Comparison of ENCODE assay signal across 10 cellular contexts in the genomic region with DNA sequence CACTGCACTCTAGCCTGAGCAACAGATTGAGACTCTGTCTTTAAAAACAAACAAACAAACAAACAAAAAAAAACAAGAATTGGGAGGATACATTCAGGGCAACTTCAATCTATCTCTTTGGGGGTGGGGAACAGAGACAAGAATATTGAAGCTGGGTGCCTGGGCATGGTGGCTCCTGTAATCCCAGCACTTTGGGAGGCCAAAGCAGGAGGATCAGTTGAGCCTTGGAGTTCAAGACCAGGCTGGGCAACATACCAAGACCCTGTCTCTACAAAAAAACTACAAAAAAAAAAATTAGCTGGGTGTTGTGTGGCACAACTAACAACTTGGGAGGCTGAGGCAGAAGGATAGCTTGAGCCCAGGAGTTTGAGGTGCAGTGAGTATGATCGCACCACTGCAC. TPM values are rescaled to one million over a fixed set of nuclear protein-coding genes. Genes with fewer than 3 reads are reported as not detected.
DNase-seq lines count a peak whose midpoint lies in the region; ATAC-seq and TF ChIP-seq lines count a peak whose summit lies in the region.
"Had no signal": no experiment of that assay in that cellular context is flagged by ENCODE, and none has a peak within 500 bp of the region (broad histone marks: within the 10 kb centered on the region; RNA-seq: fewer than 3 reads in every experiment).

No MANE protein-coding gene starts in this region.

- H3K27ac ChIP-seq in CD8-positive, alpha-beta T cell (ENCODE audit: low read depth, low read length) = no peak overlapping the region
- H3K27ac ChIP-seq in OCI-LY3 (ENCODE audit: low read length) = no peak overlapping the region
- no peak overlapping the region for H3K27ac ChIP-seq in endodermal cell (ENCODE audit: low read depth, low read length)
- H3K27ac ChIP-seq in ovary = no peak overlapping the region

- TF ChIP-seq POLR2A in ovary (IDR thresholded peaks at IDR 0.05) = no peak

- CTCF ChIA-PET in CD8-positive, alpha-beta T cell (lab: Charles Lee) = interaction anchor here (0.7 to 1.1 kb wide), 5 partner anchors 8 to 161 kb away, joined by 3 to 4 read pairs (median 4); no protein-coding TSS in a partner anchor

- H2AFZ ChIP-seq in OCI-LY3 (ENCODE audit: low read depth, low read length) = no peak overlapping the region

- WGBS in endodermal cell (ENCODE audit: insufficient coverage in 1 of 2, insufficient read length in 1 of 2), 2 experiments = 70% methylated on average over 1 of the region's 1 CpG; no CpG with 5 or more reads in 1 of the 2 experiments
- 35 to 60% (median 44%) methylated on average over 1 of the region's 1 CpG for WGBS in ovary, 3 donors

- H3K27me3 Mint-ChIP-seq in CD8-positive, alpha-beta T cell (ENCODE audit: low read depth) = no peaks in the 10 kb centered on the region
- H3K27me3 Mint-ChIP-seq in endodermal cell (ENCODE audit: insufficient read depth) = peaks cover 28% of the 10 kb centered on the region

- TF ChIP-seq EP300 in ovary (IDR thresholded peaks at IDR 0.05) = no peak

- intact Hi-C loops in CD8-positive, alpha-beta T cell (cut with DNase I, micrococcal nuclease) = loop anchor here (5.0 to 10.0 kb wide), 4 partner anchors 153 to 1108 kb away; partner anchors contain the start of genes GRK4 (in 2 of the 2), NOP14 (in 2 of the 2), HAUS3 (in 1 of the 2) and NELFA (in 1 of the 2)
- intact Hi-C loops in ovary (cut with DNase I) = no loop called here

- peaks cover 21% of the 10 kb centered on the region for H4K20me1 ChIP-seq in OCI-LY3 (ENCODE audit: insufficient read depth, low read length)

- H3K9ac ChIP-seq in OCI-LY3 (ENCODE audit: low read length) (peak overlapping the region; percentile 79), endodermal cell (ENCODE audit: extremely low read depth, low read length, poor library complexity, severe bottlenecking) (peak overlapping the region; percentile 59)

- no peaks in the 10 kb centered on the region for H3K9me3 ChIP-seq in CD8-positive, alpha-beta T cell (ENCODE audit: low read length)
- H3K9me3 ChIP-seq in OCI-LY3 (ENCODE audit: insufficient read depth, low read length) (no peaks in the 10 kb centered on the region), endodermal cell (ENCODE audit: control insufficient read depth, low read length) (no peaks in the 10 kb centered on the region), ovary (no peaks in the 10 kb centered on the region)

- H3K27ac Mint-ChIP-seq in CD8-positive, alpha-beta T cell = no peak overlapping the region
- H3K27ac Mint-ChIP-seq in endodermal cell = no peak overlapping the region

- no peaks in the 10 kb centered on the region for H3K9me3 Mint-ChIP-seq in CD8-positive, alpha-beta T cell
- H3K9me3 Mint-ChIP-seq in endodermal cell = no peaks in the 10 kb centered on the region

- POLR2A ChIA-PET in CD8-positive, alpha-beta T cell (lab: Charles Lee) = interaction anchor here (0.6 to 1.0 kb wide), 3 partner anchors 45 to 415 kb away, joined by 3 read pairs; no protein-coding TSS in a partner anchor

- ATAC-seq in CD8-positive, alpha-beta T cell = no peak
- ATAC-seq in HG02973 (IDR thresholded peaks at IDR 0.05; ENCODE audit: unreplicated experiment) (no peak), GM18870 (IDR thresholded peaks at IDR 0.05; ENCODE audit: unreplicated experiment) (no peak)

- H3K4me3 ChIP-seq in CD8-positive, alpha-beta T cell (ENCODE audit: low read depth, low read length) = no peak overlapping the region
- peak overlapping the region; percentile 94 for H3K4me3 ChIP-seq in OCI-LY3 (ENCODE audit: low read length)
- H3K4me3 ChIP-seq in endodermal cell (ENCODE audit: low read length) = peak overlapping the region; percentile 86
- H3K4me3 ChIP-seq in ovary = peak overlapping the region; percentile 84

- H3K79me2 ChIP-seq in OCI-LY3 (ENCODE audit: low read length) = peaks cover 77% of the 10 kb centered on the region

- peak overlapping the region; percentile 80 for H3K4me3 Mint-ChIP-seq in CD8-positive, alpha-beta T cell
- H3K4me3 Mint-ChIP-seq in endodermal cell = peak overlapping the region; percentile 71

- TF ChIP-seq CTCF in CD8-positive, alpha-beta T cell (IDR thresholded peaks at IDR 0.05) = no peak
- TF ChIP-seq CTCF in OCI-LY3 (IDR thresholded peaks at IDR 0.05; ENCODE audit: low read depth, low read length) (no peak), endodermal cell (conservative IDR thresholded peaks at IDR 0.05) (no peak), ovary (IDR thresholded peaks at IDR 0.05) (no peak)

- H3K36me3 ChIP-seq in CD8-positive, alpha-beta T cell (ENCODE audit: insufficient read depth, low read length) = no peaks in the 10 kb centered on the region
- H3K36me3 ChIP-seq in OCI-LY3 (replicated peaks; ENCODE audit: low read depth, low read length) (peaks cover 6% of the 10 kb centered on the region), endodermal cell (ENCODE audit: control insufficient read depth, insufficient read depth, low read length) (no peaks in the 10 kb centered on the region), ovary (no peaks in the 10 kb centered on the region)

- H3K4me1 ChIP-seq in CD8-positive, alpha-beta T cell (ENCODE audit: insufficient read depth, low read length) = peaks cover 24% of the 10 kb centered on the region
- H3K4me1 ChIP-seq in OCI-LY3 (ENCODE audit: low read length) (peaks cover 13% of the 10 kb centered on the region), endodermal cell (ENCODE audit: control insufficient read depth, insufficient read depth, low read length) (no peaks in the 10 kb centered on the region), ovary (ENCODE audit: insufficient read depth) (peaks cover 15% of the 10 kb centered on the region)

- H3K4me1 Mint-ChIP-seq in CD8-positive, alpha-beta T cell (ENCODE audit: low read depth) = peaks cover 51% of the 10 kb centered on the region
- peaks cover 19% of the 10 kb centered on the region for H3K4me1 Mint-ChIP-seq in endodermal cell

- no peak for DNase-seq in CD8-positive, alpha-beta T cell
- DNase-seq in endodermal cell (no peak), ovary (no peak), Kasumi-1 (lab: John Stamatoyannopoulos, UW) (no peak)
- no peak for DNase-seq in stimulated activated CD4-positive, alpha-beta T cell treated with anti-CD3 and anti-CD28 coated beads, Interleukin-2, amount 100 ng/mL, for 24 hours
- DNase-seq: activated gamma-delta T cell treated with Interleukin-2 at 50 U/mL for 16 hours, NCI-H187 treated with DMSO at 0.1 percent for 48 hours had no signal

- H3K4me2 ChIP-seq in OCI-LY3 (ENCODE audit: low read length) = peak overlapping the region; percentile 83

- no peaks in the 10 kb centered on the region for H3K27me3 ChIP-seq in CD8-positive, alpha-beta T cell (ENCODE audit: insufficient read depth, low read length)
- no peaks in the 10 kb centered on the region for H3K27me3 ChIP-seq in OCI-LY3 (ENCODE audit: low read depth, low read length)
- H3K27me3 ChIP-seq in endodermal cell (ENCODE audit: control insufficient read depth, insufficient read depth, low read length, poor library complexity, severe bottlenecking) = peaks cover 29% of the 10 kb centered on the region
- no peaks in the 10 kb centered on the region for H3K27me3 ChIP-seq in ovary

- peaks cover 3% of the 10 kb centered on the region for H3K36me3 Mint-ChIP-seq in CD8-positive, alpha-beta T cell
- H3K36me3 Mint-ChIP-seq in endodermal cell (ENCODE audit: low read depth) = peaks cover 2% of the 10 kb centered on the region

RNA-seq across cellular contexts. Expression of gene LETM1, which starts 1.2 kb away (rescaled TPM):
- 10 to 100 TPM; 22.7 to 25.9 TPM for total RNA-seq in CD8-positive, alpha-beta T cell
- total RNA-seq in endodermal cell (10 to 100 TPM; 45.7 to 52.4 TPM), ovary (10 to 100 TPM; 22.7 to 43.6 (median 31.0) TPM)
- 22.3 TPM for polyA plus RNA-seq in endodermal cell (2013, experiment 1 of 2)
- 22.7 TPM for polyA plus RNA-seq in endodermal cell (2013, experiment 2 of 2)
- polyA plus RNA-seq in ovary = 10 to 100 TPM in 1 of 2 donors, 1 to 10 TPM in 1; 9.3 to 11.9 TPM

RNA-seq across cellular contexts. Expression of gene NSD2, which starts 16.4 kb away (rescaled TPM):
- total RNA-seq in CD8-positive, alpha-beta T cell = 10 to 100 TPM; 27.3 to 32.5 TPM
- total RNA-seq in endodermal cell (100 to 1,000 TPM; 153 to 208 TPM), ovary (10 to 100 TPM; 18.5 to 41.9 (median 23.4) TPM)
- 137 TPM for polyA plus RNA-seq in endodermal cell (2013, experiment 1 of 2)
- polyA plus RNA-seq in endodermal cell (2013, experiment 2 of 2) = 132 TPM
- polyA plus RNA-seq in ovary = 10 to 100 TPM in 1 of 2 donors, 1 to 10 TPM in 1; 9.1 to 20.1 TPM

Comparison
In these comparisons a context has a peak if more than half of its experiments do, and no peak if none do; other contexts are left out.
1. intact Hi-C loops: an anchor here in CD8-positive, alpha-beta T cell (5.0 to 10.0 kb wide); none called in ovary.